In genomic region chr3:50651875-50652529, GRCh38 we compare ENCODE assay signal across 15 cellular contexts. TPM values are rescaled to one million over a fixed set of nuclear protein-coding genes. Genes with fewer than 3 reads are reported as not detected.
A peak's percentile ranks its signal among the peaks of the same experiment; 100 is the strongest.
DNase-seq lines count a peak whose midpoint lies in the region; ATAC-seq and TF ChIP-seq lines count a peak whose summit lies in the region.
"Had no signal": no experiment of that assay in that cellular context is flagged by ENCODE, and none has a peak within 500 bp of the region (broad histone marks: within the 10 kb centered on the region; RNA-seq: fewer than 3 reads in every experiment).

No MANE protein-coding gene starts in this region.

- ATAC-seq in naive thymus-derived CD4-positive, alpha-beta T cell = no peak
- ATAC-seq in SK-N-SH treated with all-trans-retinoic acid at 6 μM for 48 hours = no peak

- no peaks in the 10 kb centered on the region for H3K27me3 Mint-ChIP-seq in T-helper 2 cell treated with Interferon-gamma antibody and Interleukin-4, amounts not matched to agents 5 μg/mL and 100 μg/mL, for 36 hours (ENCODE audit: low read depth)
- no peaks in the 10 kb centered on the region for H3K27me3 Mint-ChIP-seq in naive thymus-derived CD4-positive, alpha-beta T cell
- H3K27me3 Mint-ChIP-seq: activated CD8-positive, alpha-beta memory T cell treated with anti-CD3 and anti-CD28 coated beads, Interleukin-2, amount 10 ng/mL, durations not matched to agents 7 days and 5 days; natural killer cell treated with Interleukin-12 subunit alpha and Interleukin-12 subunit beta and Interleukin-15 and Interleukin-18, amount 100 ng/mL, for 72 hours had no signal

- no peak for DNase-seq in T-helper 2 cell treated with Interferon-gamma antibody and Interleukin-4, amounts not matched to agents 5 μg/mL and 100 μg/mL, for 36 hours (ENCODE audit: low spot score)
- DNase-seq in T-helper 2 cell (no peak), H7 (peak; percentile 74), epidermal melanocyte (ENCODE audit: insufficient read length, low spot score) (no peak)
- DNase-seq in naive thymus-derived CD4-positive, alpha-beta T cell = no peak
- DNase-seq in activated CD8-positive, alpha-beta memory T cell treated with anti-CD3 and anti-CD28 coated beads for 24 hours = no peak
- DNase-seq: NCI-H2171 had no signal

- H3K4me1 Mint-ChIP-seq in T-helper 2 cell treated with Interferon-gamma antibody and Interleukin-4, amounts not matched to agents 5 μg/mL and 100 μg/mL, for 36 hours (ENCODE audit: low read depth) = peaks cover 9% of the 10 kb centered on the region
- peaks cover 5 to 37% (median 8%) of the 10 kb centered on the region in 7 donors for H3K4me1 Mint-ChIP-seq in naive thymus-derived CD4-positive, alpha-beta T cell

- H3K4me1 ChIP-seq in naive thymus-derived CD4-positive, alpha-beta T cell (ENCODE audit: control insufficient read depth in 2 of 2, insufficient read depth in 2 of 2, low read length in 2 of 2) = no peaks in the 10 kb centered on the region
- H3K4me1 ChIP-seq: prostate gland had no signal

- POLR2A ChIA-PET in naive thymus-derived CD4-positive, alpha-beta T cell (lab: Charles Lee) = interaction anchor here (0.6 to 4.5 kb wide), 3 partner anchors 20 to 35 kb away, joined by 3 to 34 read pairs (median 4); partner anchors contain the start of gene MAPKAPK3

- H3K4me3 Mint-ChIP-seq in T-helper 2 cell treated with Interferon-gamma antibody and Interleukin-4, amounts not matched to agents 5 μg/mL and 100 μg/mL, for 36 hours = no peak overlapping the region
- H3K4me3 Mint-ChIP-seq in naive thymus-derived CD4-positive, alpha-beta T cell = no peak overlapping the region
- H3K4me3 Mint-ChIP-seq: activated CD8-positive, alpha-beta memory T cell treated with anti-CD3 and anti-CD28 coated beads, Interleukin-2, amount 10 ng/mL, durations not matched to agents 7 days and 5 days; CD14-positive monocyte; natural killer cell treated with Interleukin-12 subunit alpha and Interleukin-12 subunit beta and Interleukin-15 and Interleukin-18, amount 100 ng/mL, for 72 hours had no signal

- no peaks in the 10 kb centered on the region for H3K36me3 ChIP-seq in H7 (replicated peaks; ENCODE audit: control insufficient read depth, insufficient read depth, low read length)
- H3K36me3 ChIP-seq in naive thymus-derived CD4-positive, alpha-beta T cell (ENCODE audit: control insufficient read depth in 2 of 3, insufficient read depth in 3 of 3, low read length in 3 of 3) = peaks cover 0 to 29% (median 5%) of the 10 kb centered on the region in 3 experiments

- peak overlapping the region; percentile 37 for H3K27ac ChIP-seq in angular gyrus (ENCODE audit: low read depth, low read length)
- H3K27ac ChIP-seq in naive thymus-derived CD4-positive, alpha-beta T cell (ENCODE audit: low read depth, low read length) = no peak overlapping the region
- H3K27ac ChIP-seq: prostate gland, VCaP had no signal

- no peaks in the 10 kb centered on the region for H3K9me3 ChIP-seq in naive thymus-derived CD4-positive, alpha-beta T cell (ENCODE audit: control insufficient read depth in 2 of 3, low read length in 3 of 3)
- H3K9me3 ChIP-seq: prostate gland had no signal

- no peak overlapping the region for H3K4me3 ChIP-seq in H7 (ENCODE audit: insufficient read depth, low read depth, low read length)
- H3K4me3 ChIP-seq in naive thymus-derived CD4-positive, alpha-beta T cell (ENCODE audit: low read length) = no peak overlapping the region
- H3K4me3 ChIP-seq: prostate gland had no signal

- H3K36me3 Mint-ChIP-seq in T-helper 2 cell treated with Interferon-gamma antibody and Interleukin-4, amounts not matched to agents 5 μg/mL and 100 μg/mL, for 36 hours (ENCODE audit: low read depth) = peaks cover 21% of the 10 kb centered on the region
- H3K36me3 Mint-ChIP-seq in naive thymus-derived CD4-positive, alpha-beta T cell = peaks cover 0 to 4% (median 0%) of the 10 kb centered on the region in 5 donors
- H3K36me3 Mint-ChIP-seq: natural killer cell treated with Interleukin-12 subunit alpha and Interleukin-12 subunit beta and Interleukin-15 and Interleukin-18, amount 100 ng/mL, for 72 hours had no signal

- no peaks in the 10 kb centered on the region for H3K9me3 Mint-ChIP-seq in T-helper 2 cell treated with Interferon-gamma antibody and Interleukin-4, amounts not matched to agents 5 μg/mL and 100 μg/mL, for 36 hours
- H3K9me3 Mint-ChIP-seq in naive thymus-derived CD4-positive, alpha-beta T cell = no peaks in the 10 kb centered on the region
- H3K9me3 Mint-ChIP-seq: CD14-positive monocyte; natural killer cell treated with Interleukin-12 subunit alpha and Interleukin-12 subunit beta and Interleukin-15 and Interleukin-18, amount 100 ng/mL, for 72 hours had no signal

- H3K27me3 ChIP-seq in H7 (ENCODE audit: control insufficient read depth, insufficient read depth, low read length) = no peaks in the 10 kb centered on the region
- no peaks in the 10 kb centered on the region for H3K27me3 ChIP-seq in naive thymus-derived CD4-positive, alpha-beta T cell (ENCODE audit: control insufficient read depth in 2 of 2, insufficient read depth in 2 of 2, low read length in 2 of 2)

- intact Hi-C loops in naive thymus-derived CD4-positive, alpha-beta T cell (cut with micrococcal nuclease) = loop anchor here (1.0 kb wide), 2 partner anchors 36 to 80 kb away; no protein-coding TSS in a partner anchor

- CTCF ChIA-PET in naive thymus-derived CD4-positive, alpha-beta T cell (lab: Charles Lee) = interaction anchor here (1.0 to 11.8 kb wide), 11 partner anchors 14 to 137 kb away, joined by 3 to 175 read pairs (median 6); partner anchors contain the start of genes C3orf18, CISH and MAPKAPK3

- peak overlapping the region; percentile 11 for H3K27ac Mint-ChIP-seq in T-helper 2 cell treated with Interferon-gamma antibody and Interleukin-4, amounts not matched to agents 5 μg/mL and 100 μg/mL, for 36 hours
- peak overlapping the region in 7 of 9 donors; percentile 14 to 76 (median 59) for H3K27ac Mint-ChIP-seq in naive thymus-derived CD4-positive, alpha-beta T cell
- H3K27ac Mint-ChIP-seq: activated CD8-positive, alpha-beta memory T cell treated with anti-CD3 and anti-CD28 coated beads, Interleukin-2, amount 10 ng/mL, durations not matched to agents 7 days and 5 days; natural killer cell treated with Interleukin-12 subunit alpha and Interleukin-12 subunit beta and Interleukin-15 and Interleukin-18, amount 100 ng/mL, for 72 hours had no signal

TF ChIP-seq in SK-N-SH treated with all-trans-retinoic acid at 6 μM for 48 hours, 23 proteins besides CTCF, POLR2A, EP300 and RAD21:
- TF ChIP-seq GLIS3 (CRISPR knock-in tag; IDR thresholded peaks at IDR 0.05) = no peak
- TF ChIP-seq TOX (CRISPR knock-in tag; IDR thresholded peaks at IDR 0.05; ENCODE audit: borderline replicate concordance) = no peak
- no peak for TF ChIP-seq ARNTL (CRISPR knock-in tag; IDR thresholded peaks at IDR 0.05; ENCODE audit: borderline replicate concordance, low read depth)
- TF ChIP-seq CSDC2 (CRISPR knock-in tag; IDR thresholded peaks at IDR 0.05) = no peak
- TF ChIP-seq ESRRG (CRISPR knock-in tag; IDR thresholded peaks at IDR 0.05) = no peak

RNA-seq across cellular contexts. Expression of gene DOCK3, which starts 22.7 kb away (rescaled TPM):
- 2.0 and 3.2 TPM in 2 replicates for total RNA-seq in H7 (2014; rRNA removed; shearing (Covaris generic))
- 1 to 10 TPM; 1.5 to 2.9 (median 1.9) TPM for total RNA-seq in naive thymus-derived CD4-positive, alpha-beta T cell
- under 1 TPM; 0.19 to 0.26 TPM for polyA plus RNA-seq in naive thymus-derived CD4-positive, alpha-beta T cell
- total RNA-seq: lung microvascular endothelial cell had no signal

RNA-seq across cellular contexts. Expression of gene MAPKAPK3, which starts 35.1 kb away (rescaled TPM):
- 72.5 and 73.1 TPM in 2 replicates for total RNA-seq in H7 (2014; rRNA removed; shearing (Covaris generic))
- 100 to 1,000 TPM in 1 of 5 experiments, 10 to 100 TPM in 4; 26.7 to 196 (median 37.7) TPM for total RNA-seq in naive thymus-derived CD4-positive, alpha-beta T cell
- polyA plus RNA-seq in naive thymus-derived CD4-positive, alpha-beta T cell = 10 to 100 TPM; 53.4 to 54.1 TPM

RNA-seq across cellular contexts. Expression of gene CISH, which starts 40.4 kb away (rescaled TPM):
- total RNA-seq in H7 (2014; rRNA removed; shearing (Covaris generic)) = 0.96 and 1.6 TPM in 2 replicates
- 100 to 1,000 TPM in 1 of 5 experiments, 10 to 100 TPM in 4; 10.9 to 486 (median 28.5) TPM for total RNA-seq in naive thymus-derived CD4-positive, alpha-beta T cell
- polyA plus RNA-seq in naive thymus-derived CD4-positive, alpha-beta T cell = 100 to 1,000 TPM; 134 to 150 TPM
